In the genomic region with DNA sequence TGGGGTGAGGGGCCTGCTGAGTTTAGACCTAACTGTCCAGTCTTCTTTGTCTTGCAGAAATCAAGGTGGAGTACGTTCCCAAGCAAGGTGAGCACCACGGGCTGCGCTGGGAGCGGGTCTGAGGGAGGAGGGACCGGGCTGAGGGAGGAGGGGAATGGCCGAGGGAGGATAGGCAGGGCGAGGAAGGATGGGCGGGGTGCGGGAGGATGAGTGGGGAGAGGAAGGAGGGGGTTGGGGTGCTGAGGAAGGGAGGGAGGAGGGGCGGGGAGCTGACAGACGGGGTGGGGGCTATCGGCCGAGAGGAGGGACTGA, we compare ENCODE assay signal across 27 cellular contexts. TPM values are rescaled to one million over a fixed set of nuclear protein-coding genes. Genes with fewer than 3 reads are reported as not detected.
"Had no signal": no experiment of that assay in that cellular context is flagged by ENCODE, and none has a peak within 500 bp of the region (broad histone marks: within the 10 kb centered on the region; RNA-seq: fewer than 3 reads in every experiment).

No MANE protein-coding gene starts in this region.

- H3K27ac ChIP-seq: breast epithelium, Peyer's patch, RWPE1, SJCRH30 had no signal

- H3K36me3 ChIP-seq: breast epithelium, MG63, Peyer's patch, SJCRH30 had no signal

- H3K4me3 Mint-ChIP-seq: activated CD4-positive, alpha-beta memory T cell treated with anti-CD3 and anti-CD28 coated beads for 36 hours; activated CD4-positive, alpha-beta T cell treated with anti-CD3 and anti-CD28 coated beads, Interleukin-2, amount 10 ng/mL, durations not matched to agents 7 days and 5 days; activated naive CD4-positive, alpha-beta T cell treated with anti-CD3 and anti-CD28 coated beads, Interleukin-2, amount 50 U/mL, for 24 hours; T-helper 1 cell treated with Interleukin-12 subunit alpha and Interleukin-12 subunit beta and Interleukin-4 antibody, amounts not matched to agents 30 μg/mL and 1 μg/mL, for 36 hours had no signal

- H3K27ac Mint-ChIP-seq: activated CD4-positive, alpha-beta memory T cell treated with anti-CD3 and anti-CD28 coated beads for 36 hours; activated CD4-positive, alpha-beta T cell treated with anti-CD3 and anti-CD28 coated beads, Interleukin-2, amount 10 ng/mL, durations not matched to agents 7 days and 5 days; activated naive CD4-positive, alpha-beta T cell treated with anti-CD3 and anti-CD28 coated beads, Interleukin-2, amount 50 U/mL, for 24 hours; T-helper 1 cell treated with Interleukin-12 subunit alpha and Interleukin-12 subunit beta and Interleukin-4 antibody, amounts not matched to agents 30 μg/mL and 1 μg/mL, for 36 hours had no signal

- H3K9me3 ChIP-seq: breast epithelium, MG63, Peyer's patch, SJCRH30, SK-N-SH had no signal

- H3K4me1 ChIP-seq: breast epithelium, Peyer's patch, SJCRH30 had no signal

- H3K4me1 Mint-ChIP-seq: activated CD4-positive, alpha-beta T cell treated with anti-CD3 and anti-CD28 coated beads, Interleukin-2, amount 10 ng/mL, durations not matched to agents 7 days and 5 days; activated naive CD4-positive, alpha-beta T cell treated with anti-CD3 and anti-CD28 coated beads, Interleukin-2, amount 50 U/mL, for 24 hours had no signal

- H3K27me3 Mint-ChIP-seq: activated CD4-positive, alpha-beta T cell treated with anti-CD3 and anti-CD28 coated beads, Interleukin-2, amount 10 ng/mL, durations not matched to agents 7 days and 5 days; activated naive CD4-positive, alpha-beta T cell treated with anti-CD3 and anti-CD28 coated beads, Interleukin-2, amount 50 U/mL, for 24 hours had no signal

- H3K36me3 Mint-ChIP-seq: activated CD4-positive, alpha-beta memory T cell treated with anti-CD3 and anti-CD28 coated beads for 36 hours; activated naive CD4-positive, alpha-beta T cell treated with anti-CD3 and anti-CD28 coated beads, Interleukin-2, amount 50 U/mL, for 24 hours had no signal

- H3K9ac ChIP-seq: SK-N-SH had no signal

- H3K9me3 Mint-ChIP-seq: activated CD4-positive, alpha-beta memory T cell treated with anti-CD3 and anti-CD28 coated beads for 36 hours; activated CD4-positive, alpha-beta T cell treated with anti-CD3 and anti-CD28 coated beads, Interleukin-2, amount 10 ng/mL, durations not matched to agents 7 days and 5 days; activated naive CD4-positive, alpha-beta T cell treated with anti-CD3 and anti-CD28 coated beads, Interleukin-2, amount 50 U/mL, for 24 hours; activated T-cell treated with anti-CD3 and anti-CD28 coated beads, Interleukin-2, amount 50 U/mL, for 4 hours had no signal

- DNase-seq: activated CD4-positive, alpha-beta memory T cell treated with anti-CD3 and anti-CD28 coated beads for 36 hours; activated CD4-positive, alpha-beta T cell treated with anti-CD3 and anti-CD28 coated beads, Interleukin-2, amount 10 ng/mL, durations not matched to agents 7 days and 5 days; activated CD4-positive, CD25-positive, alpha-beta regulatory T cell; activated CD8-positive, alpha-beta memory T cell treated with anti-CD3 and anti-CD28 coated beads for 24 hours; activated gamma-delta T cell treated with Interleukin-2 at 50 U/mL for 16 hours; activated T-cell treated with anti-CD3 and anti-CD28 coated beads, Interleukin-2, amount 50 U/mL, for 4 hours; aorta; caudate nucleus; MG63; NCI-H1105 treated with DMSO at 0.1 percent for 48 hours; NCI-H1436 treated with DMSO at 0.1 percent for 48 hours; NCI-H187; NCI-H2081; NCI-H510A treated with DMSO at 0.1 percent for 48 hours; NCI-H69; NK-92 treated with Interleukin-12 subunit alpha and Interleukin-12 subunit beta, amount 100 ng/mL, for 24 hours; Peyer's patch; Right ventricle myocardium superior; SJCRH30; SK-N-SH; SW 1271; T-helper 9 cell had no signal

- H3K4me3 ChIP-seq: breast epithelium, MG63, Peyer's patch, SJCRH30 had no signal

- H3K27me3 ChIP-seq: Peyer's patch, SJCRH30 had no signal

- ATAC-seq: activated T-cell treated with anti-CD3 and anti-CD28 coated beads, Interleukin-2, amount 50 U/mL, for 4 hours had no signal

RNA-seq across cellular contexts. Expression of gene MYBPC2, which starts 18.5 kb away (rescaled TPM):
- total RNA-seq: activated CD4-positive, alpha-beta T cell treated with anti-CD3 and anti-CD28 coated beads, Interleukin-2, amount 10 ng/mL, durations not matched to agents 7 days and 5 days; aorta; Peyer's patch; Right ventricle myocardium superior had no signal

RNA-seq across cellular contexts. Expression of gene GARIN5A, which starts 25.5 kb away (rescaled TPM):
- total RNA-seq: activated CD4-positive, alpha-beta T cell treated with anti-CD3 and anti-CD28 coated beads, Interleukin-2, amount 10 ng/mL, durations not matched to agents 7 days and 5 days; aorta had no signal

RNA-seq across cellular contexts. Expression of gene SPIB, which starts 32.4 kb away (rescaled TPM):
- total RNA-seq: cerebellum, Right ventricle myocardium superior had no signal
